Comparison of ENCODE assay signal across 8 cellular contexts in genomic region chr5:127028822-127029457, GRCh38. TPM values are rescaled to one million over a fixed set of nuclear protein-coding genes. Genes with fewer than 3 reads are reported as not detected.
A peak's percentile ranks its signal among the peaks of the same experiment; 100 is the strongest.
DNase-seq lines count a peak whose midpoint lies in the region; ATAC-seq and TF ChIP-seq lines count a peak whose summit lies in the region.

No MANE protein-coding gene starts in this region.

- H3K36me3 Mint-ChIP-seq in memory B cell, result no peaks in the 10 kb centered on the region

- peaks cover 27% of the 10 kb centered on the region for H3K4me1 Mint-ChIP-seq in memory B cell

- H3K36me3 ChIP-seq in ascending aorta, result no peaks in the 10 kb centered on the region

- H3K4me3 Mint-ChIP-seq in memory B cell, result peak overlapping the region; percentile 92

- H3K27ac ChIP-seq in ascending aorta, result no peak overlapping the region
- H3K27ac ChIP-seq in foreskin keratinocyte, result no peak overlapping the region

- DNase-seq in NCI-H1092 (lab: John Stamatoyannopoulos, UW) (peak; percentile 13), ascending aorta (ENCODE audit: low spot score in 2 of 2) (peak in 1 of 2 donors; percentile 66), memory B cell (ENCODE audit: low spot score in 2 of 2) (no peak), foreskin keratinocyte (no peak)
- DNase-seq in stimulated activated CD4-positive, alpha-beta T cell treated with anti-CD3 and anti-CD28 coated beads, Interleukin-4, amount 100 ng/mL, for 4 hours, result no peak

- TF ChIP-seq CTCF in ascending aorta (IDR thresholded peaks at IDR 0.05), result no peak
- TF ChIP-seq CTCF in foreskin keratinocyte (conservative IDR thresholded peaks at IDR 0.05), result no peak

- ATAC-seq in memory B cell (ENCODE audit: low read depth), result no peak
- ATAC-seq in GM18868 (IDR thresholded peaks at IDR 0.05; ENCODE audit: unreplicated experiment), result no peak
- no peak for ATAC-seq in GM18498 (IDR thresholded peaks at IDR 0.05; ENCODE audit: unreplicated experiment)
- no peak for ATAC-seq in foreskin keratinocyte

- no peaks in the 10 kb centered on the region for H3K9me3 Mint-ChIP-seq in memory B cell

- H3K27me3 ChIP-seq in ascending aorta (no peaks in the 10 kb centered on the region), foreskin keratinocyte (peaks cover 49% of the 10 kb centered on the region)

- peak overlapping the region; percentile 7 for H3K27ac Mint-ChIP-seq in memory B cell

- H3K4me3 ChIP-seq in GM08714 (ENCODE audit: low read length) (peak overlapping the region; percentile 72), ascending aorta (peak overlapping the region; percentile 80)

- H3K4me1 ChIP-seq in ascending aorta (peaks cover 0 to 9% of the 10 kb centered on the region in 2 donors), foreskin keratinocyte (no peaks in the 10 kb centered on the region)

- intact Hi-C loops in ascending aorta (cut with DNase I), result no loop called here

- no peaks in the 10 kb centered on the region for H3K27me3 Mint-ChIP-seq in memory B cell

- H3K9me3 ChIP-seq in ascending aorta, result no peaks in the 10 kb centered on the region

RNA-seq across cellular contexts. Expression of gene MARCHF3, which starts 1.4 kb away (rescaled TPM):
- total RNA-seq in ascending aorta (22.6 TPM), foreskin keratinocyte (0.42 and 0.61 TPM in 2 replicates)
- polyA plus RNA-seq in foreskin keratinocyte, result 0.26 and 0.51 TPM in 2 replicates

RNA-seq across cellular contexts. Expression of gene C5orf63, which starts 44.4 kb away (rescaled TPM):
- total RNA-seq in ascending aorta (not detected), foreskin keratinocyte (3.4 and 4.2 TPM in 2 replicates)
- polyA plus RNA-seq in foreskin keratinocyte, result 3.7 and 4.3 TPM in 2 replicates

Comparison
In these comparisons a context has a peak if more than half of its experiments do, and no peak if none do; other contexts are left out.
1. RNA of gene MARCHF3, which starts 1.4 kb away (total RNA-seq): 22.6 TPM in ascending aorta (single experiment); 0.42 to 0.61 TPM in foreskin keratinocyte; every median in the first group is over 10 times any median in the second.